ENCODE assay signal across 10 cellular contexts in the genomic region with DNA sequence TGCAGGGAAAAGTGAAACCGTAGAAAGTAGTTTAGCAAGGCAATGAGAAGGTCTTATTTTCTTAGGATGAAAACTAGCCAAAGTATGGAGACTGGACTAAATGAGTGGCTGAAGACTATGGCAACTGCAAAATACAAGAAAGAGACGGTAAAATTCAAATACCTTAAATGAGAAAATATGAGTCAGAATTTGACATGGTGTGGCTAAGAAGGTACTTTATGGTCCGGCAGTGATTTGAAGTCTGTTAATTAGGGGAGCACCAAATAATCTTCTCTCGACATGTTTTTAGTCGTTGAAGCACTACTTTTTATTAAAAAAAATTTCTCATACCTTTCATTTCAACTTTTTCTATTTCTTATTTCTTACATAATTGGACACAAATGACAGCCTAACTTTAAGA.
"Had no signal": no experiment of that assay in that cellular context is flagged by ENCODE, and none has a peak within 500 bp of the region (broad histone marks: within the 10 kb centered on the region; RNA-seq: fewer than 3 reads in every experiment).

No MANE protein-coding gene starts in this region.

- H3K9me3 Mint-ChIP-seq: IgD-negative memory B cell had no signal

- H3K27me3 Mint-ChIP-seq: IgD-negative memory B cell had no signal

- H3K27ac Mint-ChIP-seq: IgD-negative memory B cell had no signal

- H3K4me3 Mint-ChIP-seq: IgD-negative memory B cell had no signal

- ATAC-seq: HepG2, K562 had no signal

- H3K27ac ChIP-seq: HL-60, KMS-11 had no signal

- H3K36me3 Mint-ChIP-seq: IgD-negative memory B cell had no signal

- H3K4me1 Mint-ChIP-seq: IgD-negative memory B cell had no signal

- DNase-seq: IMR-90, Karpas-422, KBM-7, KG1 had no signal

- H3K9ac ChIP-seq: KMS-11 had no signal

- H3K4me3 ChIP-seq: K562 had no signal

- FAIRE-seq: HepG2, HTR-8/SVneo, K562 had no signal

- H3K4me2 ChIP-seq: KMS-11 had no signal
